19 cellular contexts compared by ENCODE assay signal in genomic region chr22:48778308-48779195, GRCh38.
A peak's percentile ranks its signal among the peaks of the same experiment; 100 is the strongest.
DNase-seq lines count a peak whose midpoint lies in the region; TF ChIP-seq lines count a peak whose summit lies in the region.
"Had no signal": no experiment of that assay in that cellular context is flagged by ENCODE, and none has a peak within 500 bp of the region (broad histone marks: within the 10 kb centered on the region; RNA-seq: fewer than 3 reads in every experiment).

No MANE protein-coding gene starts in this region.

- H2BK15ac ChIP-seq in neuronal stem cell (ENCODE audit: low read length), result peak overlapping the region; percentile 14

- TF ChIP-seq CTCF in endodermal cell (conservative IDR thresholded peaks at IDR 0.05), result no peak

- no peak overlapping the region for H2AK5ac ChIP-seq in neuronal stem cell (ENCODE audit: low read depth, low read length)

- no peak overlapping the region for H3K27ac Mint-ChIP-seq in endodermal cell
- H3K27ac Mint-ChIP-seq: CD4-positive, CD25-positive, alpha-beta regulatory T cell had no signal

- peaks cover 1% of the 10 kb centered on the region for H3K79me1 ChIP-seq in neuronal stem cell (ENCODE audit: low read depth, low read length)

- no peak overlapping the region for H3K9ac ChIP-seq in endodermal cell (ENCODE audit: extremely low read depth, low read length, poor library complexity, severe bottlenecking)
- peak overlapping the region; percentile 9 for H3K9ac ChIP-seq in neuronal stem cell (ENCODE audit: low read depth, low read length, poor library complexity)
- H3K9ac ChIP-seq: BLaER1 had no signal

- H3K4me2 ChIP-seq in neuronal stem cell (ENCODE audit: insufficient read depth, low read length, poor library complexity, severe bottlenecking), result no peak overlapping the region
- H3K4me2 ChIP-seq: BLaER1 had no signal

- H3K4me3 ChIP-seq in endodermal cell (ENCODE audit: low read length) (no peak overlapping the region), neuronal stem cell (ENCODE audit: low read length in 2 of 2) (no peak overlapping the region), SJCRH30 (no peak overlapping the region)
- H3K4me3 ChIP-seq: BLaER1, GM12878 had no signal

- 94 to 97% methylated on average over 15 to 25 of the region's 25 CpGs for WGBS in endodermal cell (ENCODE audit: insufficient coverage in 1 of 2, insufficient read length in 1 of 2), 2 experiments
- no CpG with 5 or more reads among the region's 25 CpGs for WGBS in neuronal stem cell (ENCODE audit: extremely low coverage in 2 of 2, insufficient read length in 2 of 2, insufficient replicate concordance in 1 of 2), 2 donors

- no peaks in the 10 kb centered on the region for H3K4me1 ChIP-seq in endodermal cell (ENCODE audit: control insufficient read depth, insufficient read depth, low read length)
- H3K4me1 ChIP-seq in neuronal stem cell (ENCODE audit: control insufficient read depth in 2 of 2, insufficient read depth in 1 of 2, low read depth in 1 of 2, low read length in 2 of 2), result no peaks in the 10 kb centered on the region
- H3K4me1 ChIP-seq in SJCRH30, result no peaks in the 10 kb centered on the region
- H3K4me1 ChIP-seq: BLaER1 had no signal

- peak; percentile 30 for DNase-seq in activated effector memory CD4-positive, alpha-beta T cell treated with anti-CD3 and anti-CD28 coated beads, Interleukin-2, amount 50 U/mL, for 16 hours
- DNase-seq in activated effector memory CD4-positive, alpha-beta T cell treated with Interleukin-2 at 50 U/mL for 16 hours, result no peak
- DNase-seq in endodermal cell (peak; percentile 21), neuronal stem cell (ENCODE audit: low spot score) (no peak), NCI-H2029 (lab: John Stamatoyannopoulos, UW) (no peak), SJCRH30 (no peak), DMS53 (lab: John Stamatoyannopoulos, UW) (no peak)
- DNase-seq: CD4-positive, CD25-positive, alpha-beta regulatory T cell; HCEC 1CT; KBM-7; MV-4-11; NCI-H1105 treated with DMSO at 0.1 percent for 48 hours; NCI-H146; NCI-H1930; NCI-H446; NCI-H524 treated with DMSO at 0.1 percent for 48 hours; NCI-H774 had no signal

- no peaks in the 10 kb centered on the region for H3K27me3 ChIP-seq in endodermal cell (ENCODE audit: control insufficient read depth, insufficient read depth, low read length, poor library complexity, severe bottlenecking)
- no peaks in the 10 kb centered on the region for H3K27me3 ChIP-seq in neuronal stem cell (ENCODE audit: control insufficient read depth in 3 of 3, insufficient read depth in 3 of 3, low read depth in 1 of 3, low read length in 3 of 3)
- H3K27me3 ChIP-seq in SJCRH30, result peaks cover 15% of the 10 kb centered on the region
- H3K27me3 ChIP-seq: BLaER1 had no signal

- H3K36me3 ChIP-seq in endodermal cell (ENCODE audit: control insufficient read depth, insufficient read depth, low read length) (no peaks in the 10 kb centered on the region), neuronal stem cell (replicated peaks in 1 of 2; ENCODE audit: control insufficient read depth in 2 of 2, insufficient read depth in 2 of 2, low read length in 2 of 2) (no peaks in the 10 kb centered on the region), SJCRH30 (no peaks in the 10 kb centered on the region; the same call in 1 of the 2 replicates)

- H3K4ac ChIP-seq in neuronal stem cell (ENCODE audit: low read length), result no peak overlapping the region

- H4K8ac ChIP-seq in neuronal stem cell (ENCODE audit: low read depth, low read length), result no peak overlapping the region

- peaks cover 18% of the 10 kb centered on the region for H3K9me3 Mint-ChIP-seq in endodermal cell

- no peak overlapping the region for H3K4me3 Mint-ChIP-seq in endodermal cell

- peak overlapping the region; percentile 27 for H3K14ac ChIP-seq in neuronal stem cell (ENCODE audit: low read length)

- no peak overlapping the region for H2BK120ac ChIP-seq in neuronal stem cell (ENCODE audit: low read depth, low read length)

- no peak overlapping the region for H2AFZ ChIP-seq in neuronal stem cell (ENCODE audit: low read length)

- no peaks in the 10 kb centered on the region for H3K27me3 Mint-ChIP-seq in endodermal cell (ENCODE audit: insufficient read depth)
- H3K27me3 Mint-ChIP-seq: CD4-positive, CD25-positive, alpha-beta regulatory T cell had no signal

- H3K36me3 Mint-ChIP-seq in endodermal cell (ENCODE audit: low read depth), result no peaks in the 10 kb centered on the region
- H3K36me3 Mint-ChIP-seq: CD4-positive, CD25-positive, alpha-beta regulatory T cell had no signal

- no peak overlapping the region for H4K91ac ChIP-seq in neuronal stem cell (ENCODE audit: low read depth, low read length, poor library complexity)

- H3K9me3 ChIP-seq in endodermal cell (ENCODE audit: control insufficient read depth, low read length) (peaks cover 11% of the 10 kb centered on the region), neuronal stem cell (replicated peaks in 1 of 2; ENCODE audit: control insufficient read depth in 2 of 2, insufficient read depth in 1 of 2, low read depth in 1 of 2, low read length in 2 of 2) (peaks cover 4 to 6% of the 10 kb centered on the region in 2 donors), SJCRH30 (replicated peaks) (no peaks in the 10 kb centered on the region)

- no peak overlapping the region for H2BK12ac ChIP-seq in neuronal stem cell (ENCODE audit: low read length)

- no peaks in the 10 kb centered on the region for H3K4me1 Mint-ChIP-seq in endodermal cell
- H3K4me1 Mint-ChIP-seq: CD4-positive, CD25-positive, alpha-beta regulatory T cell had no signal

- peak overlapping the region; percentile 77 for H3K18ac ChIP-seq in neuronal stem cell (ENCODE audit: low read length)

- peak overlapping the region; percentile 11 for H2BK5ac ChIP-seq in neuronal stem cell (ENCODE audit: low read length)

- H3K27ac ChIP-seq in endodermal cell (ENCODE audit: low read depth, low read length) (no peak overlapping the region), neuronal stem cell (replicated peaks; ENCODE audit: low read length) (no peak overlapping the region), SJCRH30 (no peak overlapping the region)
- H3K27ac ChIP-seq: BLaER1 had no signal

- H3K23ac ChIP-seq in neuronal stem cell (ENCODE audit: low read depth, low read length, poor library complexity), result peak overlapping the region; percentile 27

Comparison
In these comparisons a context has a peak if more than half of its experiments do, and no peak if none do; other contexts are left out.
1. DNase-seq: peak in activated effector memory CD4-positive, alpha-beta T cell treated with anti-CD3 and anti-CD28 coated beads, Interleukin-2, amount 50 U/mL, for 16 hours (single experiment) and endodermal cell (single experiment); none in activated effector memory CD4-positive, alpha-beta T cell treated with Interleukin-2 at 50 U/mL for 16 hours (single experiment), neuronal stem cell (single experiment), NCI-H2029 (single experiment), SJCRH30 (0 of 2) and DMS53 (single experiment).